Comparison of ENCODE assay signal across 21 cellular contexts in genomic region chr2:128720440-128721022, GRCh38.
DNase-seq lines count a peak whose midpoint lies in the region; ATAC-seq, FAIRE-seq and TF ChIP-seq lines count a peak whose summit lies in the region.
"Had no signal": no experiment of that assay in that cellular context is flagged by ENCODE, and none has a peak within 500 bp of the region (broad histone marks: within the 10 kb centered on the region; RNA-seq: fewer than 3 reads in every experiment).

No MANE protein-coding gene starts in this region.

- no peaks in the 10 kb centered on the region for H3K9me3 Mint-ChIP-seq in HFFc6
- H3K9me3 Mint-ChIP-seq in neural progenitor cell, result peaks cover 6% of the 10 kb centered on the region
- H3K9me3 Mint-ChIP-seq: activated naive CD4-positive, alpha-beta T cell treated with anti-CD3 and anti-CD28 coated beads, Interleukin-2, amount 50 U/mL, for 24 hours; activated T-cell treated with anti-CD3 and anti-CD28 coated beads, Interleukin-2, amount 50 U/mL, for 4 hours; stimulated activated naive CD8-positive, alpha-beta T cell treated with anti-CD3 and anti-CD28 coated beads, Interleukin-15, Interleukin-2, amounts not matched to agents 100 ng/mL and 50 ng/mL, for 24 hours had no signal

- H3K27me3 ChIP-seq in K562 (ENCODE audit: control insufficient read depth in 2 of 2, insufficient read depth in 2 of 2, low read length in 2 of 2), result peaks cover 0 to 7% of the 10 kb centered on the region in 2 experiments; a peak in 1 of 5 replicates
- H3K27me3 ChIP-seq in neural progenitor cell, result no peaks in the 10 kb centered on the region
- no peaks in the 10 kb centered on the region for H3K27me3 ChIP-seq in pancreas
- H3K27me3 ChIP-seq: BLaER1, right atrium auricular region, upper lobe of left lung had no signal

- no peaks in the 10 kb centered on the region for H3F3A ChIP-seq in neural progenitor cell (ENCODE audit: low read depth)

- H3K9me1 ChIP-seq in K562 (ENCODE audit: control insufficient read depth, insufficient read depth, low read length), result no peaks in the 10 kb centered on the region

- TF ChIP-seq CTCF in HFFc6 (IDR thresholded peaks at IDR 0.05) (peak; percentile 45; the same call in 1 of the 2 replicates), K562 (IDR thresholded peaks at IDR 0.05 in 2 of 3, conservative IDR thresholded peaks at IDR 0.05 in 1 of 3; ENCODE audit: insufficient read depth in 2 of 3, low read depth in 1 of 3, low read length in 3 of 3) (no peak), neural progenitor cell (IDR thresholded peaks at IDR 0.05) (peak; percentile 6), pancreas (IDR thresholded peaks at IDR 0.05) (no peak)

- H4K20me1 ChIP-seq in K562 (replicated peaks; ENCODE audit: control insufficient read depth, insufficient read depth, low read length), result no peaks in the 10 kb centered on the region
- no peaks in the 10 kb centered on the region for H4K20me1 ChIP-seq in neural progenitor cell (ENCODE audit: low read depth)
- H4K20me1 ChIP-seq: BLaER1 had no signal

- no peak overlapping the region for H3K4me2 ChIP-seq in K562 (ENCODE audit: insufficient read depth, low read length)
- H3K4me2 ChIP-seq in neural progenitor cell, result no peak overlapping the region
- H3K4me2 ChIP-seq: BLaER1 had no signal

- H3K36me3 ChIP-seq in K562 (ENCODE audit: control insufficient read depth, insufficient read depth, low read length), result no peaks in the 10 kb centered on the region
- H3K36me3 ChIP-seq in neural progenitor cell, result no peaks in the 10 kb centered on the region
- H3K36me3 ChIP-seq in pancreas, result no peaks in the 10 kb centered on the region
- H3K36me3 ChIP-seq: BLaER1, esophagus muscularis mucosa, right atrium auricular region, upper lobe of left lung had no signal

- peak; percentile 15 for FAIRE-seq in K562 (lab: Jason Lieb, UNC)
- FAIRE-seq in pancreas (lab: Jason Lieb, UNC), result no peak
- FAIRE-seq: GM18507 had no signal

- H3K27me3 Mint-ChIP-seq in HFFc6 (ENCODE audit: insufficient read depth) (peaks cover 11% of the 10 kb centered on the region), neural progenitor cell (ENCODE audit: insufficient read depth, low read depth) (peaks cover 3% of the 10 kb centered on the region)

- TF ChIP-seq EP300 in K562 (IDR thresholded peaks at IDR 0.05; ENCODE audit: low read length), result no peak

- peak; percentile 9 for DNase-seq in GF-D8 (lab: John Stamatoyannopoulos, UW)
- DNase-seq in HFFc6, result no peak
- no peak for DNase-seq in K562 (ENCODE audit: extremely low read depth in 1 of 4, low spot score in 3 of 4)
- DNase-seq in neural progenitor cell (ENCODE audit: low spot score), result no peak
- no peak for DNase-seq in activated CD8-positive, alpha-beta memory T cell treated with anti-CD3 and anti-CD28 coated beads, Interleukin-2, amount 50 U/mL, for 48 hours
- DNase-seq in activated CD4-positive, alpha-beta T cell treated with anti-CD3 and anti-CD28 coated beads, Interleukin-2, amount 50 U/mL, for 1 hour, result no peak
- DNase-seq in left cardiac atrium, result no peak
- DNase-seq in pancreas, result no peak
- DNase-seq: activated T-cell treated with anti-CD3 and anti-CD28 coated beads, Interleukin-2, amount 50 U/mL, for 4 hours; islet precursor cell; NCI-H1092; NCI-H2081 treated with DMSO at 0.1 percent for 48 hours; NCI-H526; upper lobe of left lung had no signal

- H3K4me3 Mint-ChIP-seq in HFFc6 (no peak overlapping the region), neural progenitor cell (no peak overlapping the region)
- H3K4me3 Mint-ChIP-seq: activated naive CD4-positive, alpha-beta T cell treated with anti-CD3 and anti-CD28 coated beads, Interleukin-2, amount 50 U/mL, for 24 hours; activated T-cell treated with anti-CD3 and anti-CD28 coated beads, Interleukin-2, amount 50 U/mL, for 4 hours; stimulated activated naive CD8-positive, alpha-beta T cell treated with anti-CD3 and anti-CD28 coated beads, Interleukin-15, Interleukin-2, amounts not matched to agents 100 ng/mL and 50 ng/mL, for 24 hours had no signal

- H3K4me1 ChIP-seq in K562 (replicated peaks in 1 of 2; ENCODE audit: control insufficient read depth in 2 of 2, insufficient read depth in 2 of 2, low read length in 2 of 2), result no peaks in the 10 kb centered on the region
- peaks cover 9% of the 10 kb centered on the region for H3K4me1 ChIP-seq in neural progenitor cell
- H3K4me1 ChIP-seq in pancreas, result no peaks in the 10 kb centered on the region
- H3K4me1 ChIP-seq: esophagus muscularis mucosa, right atrium auricular region, upper lobe of left lung had no signal

- in situ Hi-C loops in K562 (cut with MboI), result no loop called here

- no peak overlapping the region for H3K27ac ChIP-seq in K562 (ENCODE audit: extremely low read depth, low read depth, low read length)
- H3K27ac ChIP-seq in neural progenitor cell, result no peak overlapping the region
- H3K27ac ChIP-seq in pancreas, result no peak overlapping the region
- H3K27ac ChIP-seq: BLaER1, esophagus muscularis mucosa, right atrium auricular region, SK-N-MC, upper lobe of left lung had no signal

- H3K9me3 ChIP-seq in K562 (replicated peaks; ENCODE audit: control insufficient read depth, insufficient read depth, low read depth, low read length) (no peaks in the 10 kb centered on the region), neural progenitor cell (ENCODE audit: low read depth) (no peaks in the 10 kb centered on the region), pancreas (no peaks in the 10 kb centered on the region)
- H3K9me3 ChIP-seq: esophagus muscularis mucosa, right atrium auricular region, upper lobe of left lung had no signal

- no peak for ATAC-seq in K562
- ATAC-seq in left cardiac atrium, result no peak
- no peak for ATAC-seq in pancreas
- ATAC-seq: activated T-cell treated with anti-CD3 and anti-CD28 coated beads, Interleukin-2, amount 50 U/mL, for 4 hours had no signal

- POLR2A ChIA-PET in K562 (lab: Yijun Ruan, JAX), result no interaction called here

- H3K27ac Mint-ChIP-seq in HFFc6 (no peak overlapping the region), neural progenitor cell (no peak overlapping the region)
- H3K27ac Mint-ChIP-seq: activated naive CD4-positive, alpha-beta T cell treated with anti-CD3 and anti-CD28 coated beads, Interleukin-2, amount 50 U/mL, for 24 hours; stimulated activated naive CD8-positive, alpha-beta T cell treated with anti-CD3 and anti-CD28 coated beads, Interleukin-15, Interleukin-2, amounts not matched to agents 100 ng/mL and 50 ng/mL, for 24 hours had no signal

- no peak overlapping the region for H2AFZ ChIP-seq in K562 (ENCODE audit: low read depth, low read length)
- H2AFZ ChIP-seq in neural progenitor cell (replicated peaks), result no peak overlapping the region

- no peak for TF ChIP-seq RAD21 in K562 (CRISPR knock-in tag; conservative IDR thresholded peaks at IDR 0.05 in 1 of 2, IDR thresholded peaks at IDR 0.05 in 1 of 2)

- H3K36me3 Mint-ChIP-seq in HFFc6 (ENCODE audit: low read depth), result no peaks in the 10 kb centered on the region
- H3K36me3 Mint-ChIP-seq in neural progenitor cell, result no peaks in the 10 kb centered on the region
- H3K36me3 Mint-ChIP-seq: activated naive CD4-positive, alpha-beta T cell treated with anti-CD3 and anti-CD28 coated beads, Interleukin-2, amount 50 U/mL, for 24 hours had no signal

- CTCF ChIA-PET in K562 (lab: Yijun Ruan, JAX; ENCODE audit: low intra/inter-chr PET ratio), result no interaction called here

- intact Hi-C loops in K562 (cut with micrococcal nuclease), result no loop called here
- intact Hi-C loops in left cardiac atrium (cut with DNase I), result no loop called here
- intact Hi-C loops in pancreas (cut with DNase I), result no loop called here

- no peak for TF ChIP-seq POLR2A in K562 (conservative IDR thresholded peaks at IDR 0.05)

- H3K4me1 Mint-ChIP-seq in HFFc6 (ENCODE audit: low read depth) (no peaks in the 10 kb centered on the region), neural progenitor cell (peaks cover 3% of the 10 kb centered on the region)
- H3K4me1 Mint-ChIP-seq: activated naive CD4-positive, alpha-beta T cell treated with anti-CD3 and anti-CD28 coated beads, Interleukin-2, amount 50 U/mL, for 24 hours had no signal

- no peak overlapping the region for H3K4me3 ChIP-seq in K562
- no peak overlapping the region for H3K4me3 ChIP-seq in neural progenitor cell
- H3K4me3 ChIP-seq in pancreas, result no peak overlapping the region
- H3K4me3 ChIP-seq: BLaER1, esophagus muscularis mucosa, right atrium auricular region, SK-N-MC, upper lobe of left lung had no signal

- 0% methylated on average over 3 of the region's 3 CpGs for WGBS in K562 (ENCODE audit: insufficient coverage, low coverage, missing lambda C conversion rate)
- 80 to 84% methylated on average over 3 of the region's 3 CpGs for WGBS in pancreas, 2 donors

- H3K79me2 ChIP-seq in K562 (ENCODE audit: control insufficient read depth, insufficient read depth, low read length) (no peaks in the 10 kb centered on the region), neural progenitor cell (ENCODE audit: low read depth) (no peaks in the 10 kb centered on the region)

- H3K9ac ChIP-seq in K562 (ENCODE audit: insufficient read depth in 1 of 2, low read depth in 2 of 2, low read length in 2 of 2) (no peak overlapping the region), neural progenitor cell (no peak overlapping the region)
- H3K9ac ChIP-seq: BLaER1 had no signal

- no TSS peak for BruUV-seq in K562 (replicated peaks; lab: Mats Ljungman, UMichigan)

TF ChIP-seq in K562, 482 proteins besides CTCF, POLR2A, EP300 and RAD21 (continues in another document):
- TF ChIP-seq MYBL2 (IDR thresholded peaks at IDR 0.05; ENCODE audit: low read depth) (no peak), MYBL2 (CRISPR knock-in tag; IDR thresholded peaks at IDR 0.05; ENCODE audit: borderline replicate concordance) (no peak), ELF4 (CRISPR knock-in tag; IDR thresholded peaks at IDR 0.05) (no peak)

Comparison
In these comparisons a context has a peak if more than half of its experiments do, and no peak if none do; other contexts are left out.
1. CTCF ChIP-seq: peak in HFFc6 (single experiment) and neural progenitor cell (single experiment); none in K562 (0 of 3) and pancreas (0 of 4).